ENCODE assay signal across 16 cellular contexts in genomic region chr20:56808119-56808725, GRCh38.
"Had no signal": no experiment of that assay in that cellular context is flagged by ENCODE, and none has a peak within 500 bp of the region (broad histone marks: within the 10 kb centered on the region; RNA-seq: fewer than 3 reads in every experiment).

No MANE protein-coding gene starts in this region.

- H3K27me3 ChIP-seq: ovary, sigmoid colon, vagina had no signal

- H3K36me3 Mint-ChIP-seq: activated naive CD8-positive, alpha-beta T cell treated with anti-CD3 and anti-CD28 coated beads, Interleukin-2, amount 10 ng/mL, durations not matched to agents 7 days and 5 days; brain had no signal

- H3K4me1 ChIP-seq: esophagus muscularis mucosa had no signal

- DNase-seq: activated CD4-positive, CD25-positive, alpha-beta regulatory T cell treated with anti-CD3 and anti-CD28 coated beads, Interleukin-2, amount 50 U/mL, for 72 hours; activated naive CD4-positive, alpha-beta T cell; activated naive CD8-positive, alpha-beta T cell treated with anti-CD3 and anti-CD28 coated beads, Interleukin-2, amount 10 ng/mL, durations not matched to agents 7 days and 5 days; activated T-cell treated with anti-CD3 and anti-CD28 coated beads for 4 hours; effector memory CD4-positive, alpha-beta T cell; ovary; sigmoid colon; stimulated activated CD4-positive, alpha-beta T cell treated with anti-CD3 and anti-CD28 coated beads, Interleukin-1b, Interleukin-23, amount 100 ng/mL, for 48 hours; T-helper 1 cell; T1000 had no signal

- H3K4me3 Mint-ChIP-seq: activated naive CD8-positive, alpha-beta T cell treated with anti-CD3 and anti-CD28 coated beads, Interleukin-2, amount 10 ng/mL, durations not matched to agents 7 days and 5 days; central memory CD8-positive, alpha-beta T cell; dendritic cell treated with granulocyte-macrophage colony-stimulating factor and Interleukin-4, amounts not matched to agents 40 ng/mL and 50 ng/mL, for 4 days; neural crest cell had no signal

- H3K27ac ChIP-seq: esophagus muscularis mucosa, ovary, sigmoid colon, vagina had no signal

- H3K4me1 Mint-ChIP-seq: activated naive CD8-positive, alpha-beta T cell treated with anti-CD3 and anti-CD28 coated beads, Interleukin-2, amount 10 ng/mL, durations not matched to agents 7 days and 5 days; central memory CD8-positive, alpha-beta T cell had no signal

- H3K27ac Mint-ChIP-seq: activated naive CD8-positive, alpha-beta T cell treated with anti-CD3 and anti-CD28 coated beads, Interleukin-2, amount 10 ng/mL, durations not matched to agents 7 days and 5 days; dendritic cell treated with granulocyte-macrophage colony-stimulating factor and Interleukin-4, amounts not matched to agents 40 ng/mL and 50 ng/mL, for 4 days had no signal

- H3K9me3 ChIP-seq: ovary, sigmoid colon, vagina had no signal

- H3K36me3 ChIP-seq: esophagus muscularis mucosa, ovary, sigmoid colon, vagina had no signal

- H3K4me3 ChIP-seq: esophagus muscularis mucosa, ovary, sigmoid colon, vagina had no signal

- H3K9me3 Mint-ChIP-seq: central memory CD8-positive, alpha-beta T cell; dendritic cell treated with granulocyte-macrophage colony-stimulating factor and Interleukin-4, amounts not matched to agents 40 ng/mL and 50 ng/mL, for 4 days; neural crest cell had no signal
